11 cellular contexts compared by ENCODE assay signal in genomic region chr6:148431413-148431812, GRCh38.
"Had no signal": no experiment of that assay in that cellular context is flagged by ENCODE, and none has a peak within 500 bp of the region (broad histone marks: within the 10 kb centered on the region; RNA-seq: fewer than 3 reads in every experiment).

No MANE protein-coding gene starts in this region.

- H3K4me1 Mint-ChIP-seq: activated B cell treated with CpG ODN at 0.5 μM for 24 hours; activated naive CD4-positive, alpha-beta T cell treated with anti-CD3 and anti-CD28 coated beads, Interleukin-2, amount 50 U/mL, for 24 hours; central memory CD8-positive, alpha-beta T cell had no signal

- DNase-seq: activated B cell treated with CpG ODN at 0.5 μM for 24 hours; activated CD4-positive, alpha-beta T cell treated with anti-CD3 and anti-CD28 coated beads, Interleukin-2, amount 10 ng/mL, durations not matched to agents 24 days and 14 days; amniotic stem cell; body of pancreas; effector memory CD8-positive, alpha-beta T cell; heart left ventricle; small intestine; tibial artery had no signal

- ATAC-seq: body of pancreas; effector memory CD8-positive, alpha-beta T cell had no signal

- H3K4me3 Mint-ChIP-seq: activated B cell treated with CpG ODN at 0.5 μM for 24 hours; activated CD4-positive, alpha-beta T cell treated with anti-CD3 and anti-CD28 coated beads, Interleukin-2, amount 10 ng/mL, durations not matched to agents 24 days and 14 days; activated naive CD4-positive, alpha-beta T cell treated with anti-CD3 and anti-CD28 coated beads, Interleukin-2, amount 50 U/mL, for 24 hours; central memory CD8-positive, alpha-beta T cell; effector memory CD8-positive, alpha-beta T cell; T-helper 1 cell treated with Interleukin-12 subunit alpha and Interleukin-12 subunit beta and Interleukin-4 antibody, amounts not matched to agents 30 μg/mL and 1 μg/mL, for 36 hours had no signal

- H3K27ac Mint-ChIP-seq: activated B cell treated with CpG ODN at 0.5 μM for 24 hours; activated CD4-positive, alpha-beta T cell treated with anti-CD3 and anti-CD28 coated beads, Interleukin-2, amount 10 ng/mL, durations not matched to agents 24 days and 14 days; activated naive CD4-positive, alpha-beta T cell treated with anti-CD3 and anti-CD28 coated beads, Interleukin-2, amount 50 U/mL, for 24 hours; effector memory CD8-positive, alpha-beta T cell; T-helper 1 cell treated with Interleukin-12 subunit alpha and Interleukin-12 subunit beta and Interleukin-4 antibody, amounts not matched to agents 30 μg/mL and 1 μg/mL, for 36 hours had no signal

- H3K9me3 Mint-ChIP-seq: activated B cell treated with CpG ODN at 0.5 μM for 24 hours; activated CD4-positive, alpha-beta T cell treated with anti-CD3 and anti-CD28 coated beads, Interleukin-2, amount 10 ng/mL, durations not matched to agents 24 days and 14 days; activated naive CD4-positive, alpha-beta T cell treated with anti-CD3 and anti-CD28 coated beads, Interleukin-2, amount 50 U/mL, for 24 hours; central memory CD8-positive, alpha-beta T cell; effector memory CD8-positive, alpha-beta T cell; T-helper 1 cell treated with Interleukin-12 subunit alpha and Interleukin-12 subunit beta and Interleukin-4 antibody, amounts not matched to agents 30 μg/mL and 1 μg/mL, for 36 hours had no signal

- H3K36me3 Mint-ChIP-seq: activated naive CD4-positive, alpha-beta T cell treated with anti-CD3 and anti-CD28 coated beads, Interleukin-2, amount 50 U/mL, for 24 hours had no signal
